In the genomic region with DNA sequence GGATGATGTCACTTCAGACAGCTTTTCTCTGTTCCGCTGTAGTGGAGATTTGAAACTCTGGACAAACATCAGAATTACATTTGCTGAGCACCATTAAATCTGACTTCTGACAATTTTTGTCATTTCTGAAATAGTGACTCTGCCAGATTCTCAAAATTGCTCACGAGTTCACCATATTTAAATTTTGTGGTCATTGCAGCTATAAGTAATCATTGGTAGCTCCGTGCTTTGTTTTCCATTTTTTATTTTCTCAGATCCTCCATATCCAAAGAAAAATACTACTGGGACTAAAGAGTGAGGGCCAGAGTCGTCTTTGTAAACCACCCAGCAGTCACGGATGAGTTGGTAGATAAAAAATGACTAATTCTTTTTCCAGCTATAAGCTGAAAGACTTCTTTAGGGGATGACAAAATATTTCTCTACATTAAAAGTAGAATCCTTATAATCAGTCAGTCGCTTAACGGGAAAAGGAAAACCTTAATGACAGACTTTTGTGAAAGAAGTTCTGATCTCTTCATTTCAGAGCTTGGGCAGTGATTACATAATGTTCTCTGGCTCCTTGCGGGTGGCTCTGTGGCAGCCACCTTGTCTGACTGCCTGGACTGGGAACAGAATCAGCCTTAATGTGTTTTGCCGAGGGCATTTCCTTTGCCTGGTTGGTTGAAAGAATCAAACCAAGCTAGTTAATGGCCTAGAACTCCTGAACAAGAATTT, we compare ENCODE assay signal across 1 cellular context.
TF ChIP-seq lines count a peak whose summit lies in the region.

No MANE protein-coding gene starts in this region.

TF ChIP-seq in H1, 55 proteins besides CTCF, POLR2A, EP300 and RAD21 (continued from another document):
- TF ChIP-seq CHD1 (IDR thresholded peaks at IDR 0.05; ENCODE audit: low read depth, low read length), result no peak
- TF ChIP-seq SP4 (IDR thresholded peaks at IDR 0.05; ENCODE audit: low read length), result no peak
- 0 out of 2 replicates have a peak, but pooled peaks have one; percentile 43 for TF ChIP-seq POLR2AphosphoS5 (IDR thresholded peaks at IDR 0.05; ENCODE audit: low read depth, low read length)
- no peak for TF ChIP-seq GABPA (IDR thresholded peaks at IDR 0.05; ENCODE audit: borderline replicate concordance, insufficient read depth, low read length)
- peak; percentile 33; the same call in 1 of the 2 replicates for TF ChIP-seq CEBPB (IDR thresholded peaks at IDR 0.05; ENCODE audit: low read depth, low read length)
TF ChIP-seq in H1: peak in this region for 2.
